ENCODE assay signal across 1 cellular context in genomic region chrX:24153796-24154189, GRCh38.
TF ChIP-seq lines count a peak whose summit lies in the region.

No MANE protein-coding gene starts in this region.

TF ChIP-seq in SK-N-SH, 30 proteins besides CTCF, POLR2A, EP300 and RAD21 (continued from another document):
- TF ChIP-seq POLR2AphosphoS5 (IDR thresholded peaks at IDR 0.05; ENCODE audit: low read depth, low read length) (no peak; the same call in 1 of the 2 replicates), NFIC (IDR thresholded peaks at IDR 0.05; ENCODE audit: borderline replicate concordance) (peak; percentile 89), ELF1 (IDR thresholded peaks at IDR 0.05) (no peak), PBX3 (IDR thresholded peaks at IDR 0.05) (0 out of 2 replicates have a peak, but pooled peaks have one; percentile 14), SIN3A (IDR thresholded peaks at IDR 0.05; ENCODE audit: borderline replicate concordance, low read depth, low read length) (no peak), GABPA (IDR thresholded peaks at IDR 0.05; ENCODE audit: low read depth) (no peak), ZBTB33 (IDR thresholded peaks at IDR 0.05; ENCODE audit: borderline replicate concordance, low read depth) (no peak), IRF3 (IDR thresholded peaks at IDR 0.05; ENCODE audit: low read depth, low read length) (no peak), TAF1 (IDR thresholded peaks at IDR 0.05; ENCODE audit: borderline replicate concordance, low read depth, low read length) (no peak), SMC3 (IDR thresholded peaks at IDR 0.05; ENCODE audit: low read depth, low read length) (no peak), RFX5 (IDR thresholded peaks at IDR 0.05; ENCODE audit: low read length) (no peak), FOXJ3 (CRISPR knock-in tag; IDR thresholded peaks at IDR 0.05) (no peak), RCOR1 (IDR thresholded peaks at IDR 0.05; ENCODE audit: low read length) (peak; percentile 29; the same call in 1 of the 2 replicates), TCF12 (IDR thresholded peaks at IDR 0.05) (peak; percentile 67), MXI1 (IDR thresholded peaks at IDR 0.05; ENCODE audit: low read depth, low read length) (no peak), CHD2 (IDR thresholded peaks at IDR 0.05; ENCODE audit: low read length, partially characterized antibody) (peak; percentile 13), NRF1 (IDR thresholded peaks at IDR 0.05; ENCODE audit: low read depth, low read length) (no peak), JUND (IDR thresholded peaks at IDR 0.05) (no peak), EZH2phosphoT487 (IDR thresholded peaks at IDR 0.05; ENCODE audit: borderline replicate concordance, low read depth) (no peak), FOSL2 (IDR thresholded peaks at IDR 0.05; ENCODE audit: borderline replicate concordance, low read depth) (no peak), YY1 (IDR thresholded peaks at IDR 0.05; ENCODE audit: low read depth) (no peak)
- TF ChIP-seq, protein P1, sequence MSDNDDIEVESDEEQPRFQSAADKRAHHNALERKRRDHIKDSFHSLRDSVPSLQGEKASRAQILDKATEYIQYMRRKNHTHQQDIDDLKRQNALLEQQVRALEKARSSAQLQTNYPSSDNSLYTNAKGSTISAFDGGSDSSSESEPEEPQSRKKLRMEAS (IDR thresholded peaks at IDR 0.05; ENCODE audit: low read depth) = no peak
- TF ChIP-seq, protein P2, sequence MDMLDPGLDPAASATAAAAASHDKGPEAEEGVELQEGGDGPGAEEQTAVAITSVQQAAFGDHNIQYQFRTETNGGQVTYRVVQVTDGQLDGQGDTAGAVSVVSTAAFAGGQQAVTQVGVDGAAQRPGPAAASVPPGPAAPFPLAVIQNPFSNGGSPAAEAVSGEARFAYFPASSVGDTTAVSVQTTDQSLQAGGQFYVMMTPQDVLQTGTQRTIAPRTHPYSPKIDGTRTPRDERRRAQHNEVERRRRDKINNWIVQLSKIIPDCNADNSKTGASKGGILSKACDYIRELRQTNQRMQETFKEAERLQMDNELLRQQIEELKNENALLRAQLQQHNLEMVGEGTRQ (IDR thresholded peaks at IDR 0.05; ENCODE audit: borderline replicate concordance, low read depth, low read length) = no peak
- TF ChIP-seq, protein P3, sequence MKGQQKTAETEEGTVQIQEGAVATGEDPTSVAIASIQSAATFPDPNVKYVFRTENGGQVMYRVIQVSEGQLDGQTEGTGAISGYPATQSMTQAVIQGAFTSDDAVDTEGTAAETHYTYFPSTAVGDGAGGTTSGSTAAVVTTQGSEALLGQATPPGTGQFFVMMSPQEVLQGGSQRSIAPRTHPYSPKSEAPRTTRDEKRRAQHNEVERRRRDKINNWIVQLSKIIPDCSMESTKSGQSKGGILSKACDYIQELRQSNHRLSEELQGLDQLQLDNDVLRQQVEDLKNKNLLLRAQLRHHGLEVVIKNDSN (IDR thresholded peaks at IDR 0.05; ENCODE audit: borderline replicate concordance, low read depth) = no peak
- TF ChIP-seq, protein P4, sequence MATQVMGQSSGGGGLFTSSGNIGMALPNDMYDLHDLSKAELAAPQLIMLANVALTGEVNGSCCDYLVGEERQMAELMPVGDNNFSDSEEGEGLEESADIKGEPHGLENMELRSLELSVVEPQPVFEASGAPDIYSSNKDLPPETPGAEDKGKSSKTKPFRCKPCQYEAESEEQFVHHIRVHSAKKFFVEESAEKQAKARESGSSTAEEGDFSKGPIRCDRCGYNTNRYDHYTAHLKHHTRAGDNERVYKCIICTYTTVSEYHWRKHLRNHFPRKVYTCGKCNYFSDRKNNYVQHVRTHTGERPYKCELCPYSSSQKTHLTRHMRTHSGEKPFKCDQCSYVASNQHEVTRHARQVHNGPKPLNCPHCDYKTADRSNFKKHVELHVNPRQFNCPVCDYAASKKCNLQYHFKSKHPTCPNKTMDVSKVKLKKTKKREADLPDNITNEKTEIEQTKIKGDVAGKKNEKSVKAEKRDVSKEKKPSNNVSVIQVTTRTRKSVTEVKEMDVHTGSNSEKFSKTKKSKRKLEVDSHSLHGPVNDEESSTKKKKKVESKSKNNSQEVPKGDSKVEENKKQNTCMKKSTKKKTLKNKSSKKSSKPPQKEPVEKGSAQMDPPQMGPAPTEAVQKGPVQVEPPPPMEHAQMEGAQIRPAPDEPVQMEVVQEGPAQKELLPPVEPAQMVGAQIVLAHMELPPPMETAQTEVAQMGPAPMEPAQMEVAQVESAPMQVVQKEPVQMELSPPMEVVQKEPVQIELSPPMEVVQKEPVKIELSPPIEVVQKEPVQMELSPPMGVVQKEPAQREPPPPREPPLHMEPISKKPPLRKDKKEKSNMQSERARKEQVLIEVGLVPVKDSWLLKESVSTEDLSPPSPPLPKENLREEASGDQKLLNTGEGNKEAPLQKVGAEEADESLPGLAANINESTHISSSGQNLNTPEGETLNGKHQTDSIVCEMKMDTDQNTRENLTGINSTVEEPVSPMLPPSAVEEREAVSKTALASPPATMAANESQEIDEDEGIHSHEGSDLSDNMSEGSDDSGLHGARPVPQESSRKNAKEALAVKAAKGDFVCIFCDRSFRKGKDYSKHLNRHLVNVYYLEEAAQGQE (IDR thresholded peaks at IDR 0.05; ENCODE audit: low read depth, low read length) = no peak
